In the genomic region with DNA sequence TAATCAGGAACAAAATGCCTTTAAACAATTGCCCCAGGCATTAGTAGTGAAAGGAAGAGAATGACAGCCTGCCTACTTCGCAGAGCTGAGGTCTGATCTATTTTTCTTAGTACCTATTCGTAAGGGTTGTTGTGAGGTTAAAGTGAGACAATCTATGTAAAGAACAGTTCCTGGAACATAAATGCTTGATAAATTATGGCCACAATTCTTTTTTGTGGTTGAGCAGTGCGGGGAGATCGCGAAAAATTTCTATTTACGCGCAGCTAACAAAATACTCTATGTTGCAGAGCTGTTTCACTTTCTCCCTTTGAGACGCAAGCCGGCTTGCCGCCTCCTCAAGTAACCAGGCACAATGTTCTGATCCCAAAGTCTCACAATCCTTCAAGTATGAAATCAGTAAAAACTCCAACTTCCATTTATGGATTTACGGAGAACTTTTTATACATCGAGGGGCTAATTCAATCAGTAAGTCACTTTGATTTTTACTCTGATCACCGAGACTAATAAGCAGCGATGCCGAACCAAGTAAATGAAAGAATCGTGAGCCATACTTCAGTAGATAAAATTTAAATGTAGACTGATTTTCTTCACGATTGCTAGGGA, we compare ENCODE assay signal across 8 cellular contexts. TPM values are rescaled to one million over a fixed set of nuclear protein-coding genes. Genes with fewer than 3 reads are reported as not detected.
DNase-seq lines count a peak whose midpoint lies in the region; ATAC-seq and TF ChIP-seq lines count a peak whose summit lies in the region.

No MANE protein-coding gene starts in this region.

- no peak for TF ChIP-seq POLR2A in tibial nerve (IDR thresholded peaks at IDR 0.05)

- H3K79me2 ChIP-seq in H9 (ENCODE audit: insufficient read depth, low read length): peaks cover 8% of the 10 kb centered on the region; the same call in 1 of the 2 replicates

- H3K23ac ChIP-seq in H9 (ENCODE audit: insufficient read length, low read depth, low read length): no peak overlapping the region

- H3K36me3 ChIP-seq in BLaER1 treated with 17β-estradiol and CSF1 and Interleukin-3, amounts not matched to agents 10 nM and 100 nM: peaks cover 4 to 26% (median 22%) of the 10 kb centered on the region in 11 experiments; a peak in 21 of 22 replicates
- H3K36me3 ChIP-seq in neuron (ENCODE audit: insufficient read depth, low read length): peaks cover 18% of the 10 kb centered on the region
- H3K36me3 ChIP-seq in tibial nerve: peaks cover 0 to 14% (median 0%) of the 10 kb centered on the region in 3 donors

- peak overlapping the region; percentile 84 to 87 (median 84); a peak in 5 of 7 replicates for H3K27ac Mint-ChIP-seq in H9

- H3K36me3 Mint-ChIP-seq in H9 (ENCODE audit: insufficient read depth in 1 of 3, low read depth in 3 of 3): peaks cover 9 to 23% (median 15%) of the 10 kb centered on the region in 3 experiments; a peak in 6 of 7 replicates

- WGBS in H9 (ENCODE audit: extremely low coverage, insufficient read length, low lambda C conversion rate): no CpG with 5 or more reads among the region's 17 CpGs
- 0% methylated on average over 17 of the region's 17 CpGs for WGBS in tibial nerve, 2 donors

- H3K4me3 ChIP-seq in BLaER1 treated with 17β-estradiol and CSF1 and Interleukin-3, amounts not matched to agents 10 nM and 100 nM: peak overlapping the region; percentile 48 to 95 (median 60)
- peak overlapping the region; percentile 94 for H3K4me3 ChIP-seq in neuron (ENCODE audit: low read length)
- H3K4me3 ChIP-seq in tibial nerve: peak overlapping the region; percentile 64 to 100 (median 85)

- H3K4me1 Mint-ChIP-seq in H9: peaks cover 29 to 30% of the 10 kb centered on the region in 2 experiments

- H3K27ac ChIP-seq in BLaER1 treated with 17β-estradiol and CSF1 and Interleukin-3, amounts not matched to agents 10 nM and 100 nM: peak overlapping the region; percentile 77 to 99 (median 99)
- H3K27ac ChIP-seq in H9 (ENCODE audit: insufficient read length, low read depth, low read length): no peak overlapping the region
- peak overlapping the region; percentile 90 for H3K27ac ChIP-seq in foreskin keratinocyte
- peak overlapping the region; percentile 100 for H3K27ac ChIP-seq in tibial nerve

- no peaks in the 10 kb centered on the region for H3K27me3 ChIP-seq in BLaER1 treated with 17β-estradiol and CSF1 and Interleukin-3, amounts not matched to agents 10 nM and 100 nM
- H3K27me3 ChIP-seq in H9 (ENCODE audit: insufficient read depth, low read length) (no peaks in the 10 kb centered on the region), foreskin keratinocyte (no peaks in the 10 kb centered on the region), neuron (ENCODE audit: insufficient read depth, low read length) (no peaks in the 10 kb centered on the region), tibial nerve (no peaks in the 10 kb centered on the region)

- no peak overlapping the region for H2AK5ac ChIP-seq in H9 (ENCODE audit: insufficient read length, low read length)

- H3K4me1 ChIP-seq in BLaER1 treated with 17β-estradiol and CSF1 and Interleukin-3, amounts not matched to agents 10 nM and 100 nM: peaks cover 10 to 25% (median 21%) of the 10 kb centered on the region in 10 experiments; a peak in 19 of 20 replicates
- H3K4me1 ChIP-seq in H9 (ENCODE audit: insufficient read depth, low read length) (peaks cover 9% of the 10 kb centered on the region; the same call in 1 of the 2 replicates), foreskin keratinocyte (peaks cover 7% of the 10 kb centered on the region), neuron (ENCODE audit: insufficient read depth, low read length) (peaks cover 21% of the 10 kb centered on the region), tibial nerve (peaks cover 0 to 28% (median 7%) of the 10 kb centered on the region in 4 donors)

- no peak for DNase-seq in H9
- peak; percentile 61 for DNase-seq in RPMI7951 (ENCODE audit: low read depth)
- peak; percentile 60 for DNase-seq in activated naive CD4-positive, alpha-beta T cell treated with Interleukin-2 at 50 U/mL for 16 hours
- DNase-seq in foreskin keratinocyte: peak; percentile 43 to 64
- DNase-seq in tibial nerve (ENCODE audit: low spot score in 2 of 2): peak; percentile 27 to 52

- no peaks in the 10 kb centered on the region for H3K79me1 ChIP-seq in H9 (ENCODE audit: insufficient read depth, low read depth, low read length, poor library complexity, severe bottlenecking)

- H2BK120ac ChIP-seq in H9 (ENCODE audit: low read depth, low read length, poor library complexity, severe bottlenecking): no peak overlapping the region

- TF ChIP-seq EP300 in tibial nerve (IDR thresholded peaks at IDR 0.05): peak; percentile 26 to 70

- H4K20me1 ChIP-seq in BLaER1 treated with 17β-estradiol and CSF1 and Interleukin-3, amounts not matched to agents 10 nM and 100 nM: peaks cover 30 to 35% (median 31%) of the 10 kb centered on the region in 11 experiments
- no peaks in the 10 kb centered on the region for H4K20me1 ChIP-seq in H9 (ENCODE audit: control insufficient read depth, insufficient read depth, insufficient read length)

- no peak for TF ChIP-seq CTCF in H9 (conservative IDR thresholded peaks at IDR 0.05)
- TF ChIP-seq CTCF in foreskin keratinocyte (conservative IDR thresholded peaks at IDR 0.05): no peak
- no peak for TF ChIP-seq CTCF in tibial nerve (IDR thresholded peaks at IDR 0.05)

- H3K4me3 Mint-ChIP-seq in H9: peak overlapping the region; percentile 88 to 93

- H4K91ac ChIP-seq in H9 (ENCODE audit: insufficient read length, low read depth, low read length): no peak overlapping the region

- ATAC-seq in foreskin keratinocyte (no peak), GM21381 (IDR thresholded peaks at IDR 0.05; ENCODE audit: unreplicated experiment) (no peak)

- no peak overlapping the region for H2BK20ac ChIP-seq in H9 (ENCODE audit: low read depth, low read length, poor library complexity, severe bottlenecking)

- no peak overlapping the region for H2BK5ac ChIP-seq in H9 (ENCODE audit: insufficient read length, low read length)

- no peaks in the 10 kb centered on the region; the same call in 1 of the 2 replicates for H3K27me3 Mint-ChIP-seq in H9 (ENCODE audit: low read depth)

- H2BK12ac ChIP-seq in H9 (ENCODE audit: insufficient read length, low read depth, low read length): no peak overlapping the region

- no peak overlapping the region for H4K8ac ChIP-seq in H9 (replicated peaks; ENCODE audit: insufficient read length, low read depth, low read length)

- H3K23me2 ChIP-seq in H9 (ENCODE audit: insufficient read length, low read depth, low read length, poor library complexity, severe bottlenecking): peaks cover 14% of the 10 kb centered on the region

- H2AFZ ChIP-seq in H9 (ENCODE audit: low read length): no peak overlapping the region
- peak overlapping the region; percentile 85 for H2AFZ ChIP-seq in neuron (ENCODE audit: low read depth, low read length)

- no peak overlapping the region for H3T11ph ChIP-seq in H9 (ENCODE audit: low read length)

- H2BK15ac ChIP-seq in H9 (ENCODE audit: low read depth, low read length): no peak overlapping the region

- peak overlapping the region; percentile 83 to 99 (median 98) for H3K9ac ChIP-seq in BLaER1 treated with 17β-estradiol and CSF1 and Interleukin-3, amounts not matched to agents 10 nM and 100 nM
- peak overlapping the region; percentile 39 for H3K9ac ChIP-seq in H9 (ENCODE audit: extremely low read depth, insufficient read length, low read length)

- H3K56ac ChIP-seq in H9 (ENCODE audit: insufficient read length, low read depth, low read length): no peak overlapping the region

- H3K14ac ChIP-seq in H9 (ENCODE audit: insufficient read depth, low read length): no peak overlapping the region

- H3K4ac ChIP-seq in H9 (ENCODE audit: low read depth, low read length): no peak overlapping the region

- no peaks in the 10 kb centered on the region for H3K9me3 Mint-ChIP-seq in H9

- no peak overlapping the region for H4K5ac ChIP-seq in H9 (ENCODE audit: insufficient read length, low read depth, low read length)

- H3K4me2 ChIP-seq in BLaER1 treated with 17β-estradiol and CSF1 and Interleukin-3, amounts not matched to agents 10 nM and 100 nM: peak overlapping the region; percentile 66 to 79 (median 76)
- H3K4me2 ChIP-seq in H9 (ENCODE audit: insufficient read depth, insufficient read length, low read length): peak overlapping the region; percentile 71

- H3K9me3 ChIP-seq in BLaER1 treated with 17β-estradiol and CSF1 and Interleukin-3, amounts not matched to agents 10 nM and 100 nM (replicated peaks in 1 of 11): no peaks in the 10 kb centered on the region
- H3K9me3 ChIP-seq in H9 (ENCODE audit: control insufficient read depth, low read depth, low read length) (no peaks in the 10 kb centered on the region), neuron (ENCODE audit: low read length) (no peaks in the 10 kb centered on the region), tibial nerve (no peaks in the 10 kb centered on the region)

- no peak overlapping the region for H3K18ac ChIP-seq in H9 (ENCODE audit: insufficient read length, low read depth, low read length)

RNA-seq across cellular contexts. Expression of gene PNRC1, which starts 0.8 kb away (rescaled TPM):
- total RNA-seq in H9 (2021): 56.7 and 57.4 TPM in 2 replicates
- total RNA-seq in RPMI7951 (2014; rRNA removed; shearing (Covaris generic)): 36.4 and 46.5 TPM in 2 replicates
- 13.6 and 18.4 TPM in 2 replicates for total RNA-seq in foreskin keratinocyte
- 10.1 and 10.9 TPM in 2 replicates for polyA plus RNA-seq in foreskin keratinocyte
- 100 to 1,000 TPM; 220 to 264 (median 247) TPM for total RNA-seq in tibial nerve

RNA-seq across cellular contexts. Expression of gene SRSF12, which starts 38.2 kb away (rescaled TPM):
- total RNA-seq in H9 (2021) (7.5 and 7.6 TPM in 2 replicates), foreskin keratinocyte (0.32 and 0.51 TPM in 2 replicates), tibial nerve (1 to 10 TPM in 1 of 4 donors, under 1 TPM in 2, not detected in 1; under 0.01 to 1.7 (median 0.60) TPM)
- not detected in 2 replicates for total RNA-seq in RPMI7951 (2014; rRNA removed; shearing (Covaris generic))
- 0.30 and 0.33 TPM in 2 replicates for polyA plus RNA-seq in foreskin keratinocyte
